In genomic region chr13:39296193-39296592, GRCh38 we compare ENCODE assay signal across 8 cellular contexts.
"Had no signal": no experiment of that assay in that cellular context is flagged by ENCODE, and none has a peak within 500 bp of the region (broad histone marks: within the 10 kb centered on the region; RNA-seq: fewer than 3 reads in every experiment).

No MANE protein-coding gene starts in this region.

- FAIRE-seq: G401.6, GM12878, GM12891, GM12892, GM18507, GM19239 had no signal

- DNase-seq: GDM1, GF-D8 had no signal

- ATAC-seq: GM12878 had no signal

- H3K4me3 ChIP-seq: GM12878 had no signal
